In genomic region chr18:78937166-78937565, GRCh38 we compare ENCODE assay signal across 19 cellular contexts. TPM values are rescaled to one million over a fixed set of nuclear protein-coding genes. Genes with fewer than 3 reads are reported as not detected.
A peak's percentile ranks its signal among the peaks of the same experiment; 100 is the strongest.
DNase-seq lines count a peak whose midpoint lies in the region; ATAC-seq and TF ChIP-seq lines count a peak whose summit lies in the region.
"Had no signal": no experiment of that assay in that cellular context is flagged by ENCODE, and none has a peak within 500 bp of the region (broad histone marks: within the 10 kb centered on the region; RNA-seq: fewer than 3 reads in every experiment).

No MANE protein-coding gene starts in this region.

- CTCF ChIA-PET in activated CD8-positive, alpha-beta memory T cell treated with anti-CD3 and anti-CD28 coated beads, Interleukin-2, amount 10 ng/mL, durations not matched to agents 7 days and 5 days (lab: Charles Lee), result interaction anchor here (0.8 kb wide), 1 partner anchor 62 kb away, joined by 4 read pairs; no protein-coding TSS in a partner anchor

- H3K36me3 Mint-ChIP-seq in activated CD8-positive, alpha-beta memory T cell treated with anti-CD3 and anti-CD28 coated beads, Interleukin-2, amount 10 ng/mL, durations not matched to agents 7 days and 5 days, result no peaks in the 10 kb centered on the region
- H3K36me3 Mint-ChIP-seq: CD8-positive, alpha-beta T cell had no signal

- intact Hi-C loops in sciatic nerve (cut with DNase I), result loop anchor here (5.0 kb wide), 1 partner anchor 1380 kb away; no protein-coding TSS in a partner anchor

- no peaks in the 10 kb centered on the region for H3K36me3 ChIP-seq in osteoblast (ENCODE audit: insufficient read depth, low read length)
- H3K36me3 ChIP-seq: BLaER1 treated with 17β-estradiol and CSF1 and Interleukin-3, amounts not matched to agents 10 nM and 100 nM had no signal

- H3K4me3 ChIP-seq in osteoblast (ENCODE audit: insufficient read depth, low read length), result no peak overlapping the region
- H3K4me3 ChIP-seq: A549; BLaER1 treated with 17β-estradiol and CSF1 and Interleukin-3, amounts not matched to agents 10 nM and 100 nM had no signal

- peaks cover 14% of the 10 kb centered on the region for H3K4me1 Mint-ChIP-seq in activated CD8-positive, alpha-beta memory T cell treated with anti-CD3 and anti-CD28 coated beads, Interleukin-2, amount 10 ng/mL, durations not matched to agents 7 days and 5 days
- H3K4me1 Mint-ChIP-seq: B cell had no signal

- H3K27me3 Mint-ChIP-seq in activated CD8-positive, alpha-beta memory T cell treated with anti-CD3 and anti-CD28 coated beads, Interleukin-2, amount 10 ng/mL, durations not matched to agents 7 days and 5 days, result peaks cover 7% of the 10 kb centered on the region
- H3K27me3 Mint-ChIP-seq: CD4-positive, alpha-beta T cell had no signal

- H3K4me1 ChIP-seq in osteoblast (ENCODE audit: insufficient read depth, low read length), result no peaks in the 10 kb centered on the region
- H3K4me1 ChIP-seq: A549, Caco-2 had no signal

- no peaks in the 10 kb centered on the region for H3K27me3 ChIP-seq in osteoblast (ENCODE audit: insufficient read depth, low read length)
- H3K27me3 ChIP-seq: BLaER1 treated with 17β-estradiol and CSF1 and Interleukin-3, amounts not matched to agents 10 nM and 100 nM had no signal

- TF ChIP-seq CTCF in osteoblast (IDR thresholded peaks at IDR 0.05; ENCODE audit: extremely low read depth, low read depth, low read length) (no peak), omental fat pad (IDR thresholded peaks at IDR 0.05) (no peak)

- DNase-seq in activated CD8-positive, alpha-beta memory T cell treated with anti-CD3 and anti-CD28 coated beads for 24 hours, result peak; percentile 17
- no peak for DNase-seq in activated CD8-positive, alpha-beta memory T cell treated with anti-CD3 and anti-CD28 coated beads, Interleukin-2, amount 10 ng/mL, durations not matched to agents 7 days and 5 days
- DNase-seq in osteoblast (ENCODE audit: insufficient read length, low spot score, missing footprints) (peak; percentile 56), sciatic nerve (ENCODE audit: low spot score) (peak; percentile 8), omental fat pad (ENCODE audit: low spot score) (no peak)
- DNase-seq in activated CD4-positive, alpha-beta T cell treated with anti-CD3 and anti-CD28 coated beads for 1 hour, result no peak
- DNase-seq: AML-193; Caco-2; Calu3; CD4-positive, alpha-beta T cell; CD8-positive, alpha-beta T cell; DMS79 treated with DMSO at 0.1 percent for 48 hours; GF-D8 had no signal

- no peak for ATAC-seq in activated CD8-positive, alpha-beta memory T cell treated with anti-CD3 and anti-CD28 coated beads, Interleukin-2, amount 10 ng/mL, durations not matched to agents 7 days and 5 days
- no peak for ATAC-seq in sciatic nerve
- no peak for ATAC-seq in omental fat pad (ENCODE audit: low FRiP score)
- ATAC-seq: A549; CD8-positive, alpha-beta T cell had no signal

- H2AFZ ChIP-seq in osteoblast (ENCODE audit: low read length), result no peak overlapping the region

- no peak overlapping the region for H3K27ac ChIP-seq in osteoblast (ENCODE audit: low read depth, low read length)
- H3K27ac ChIP-seq: 22Rv1; A549; BLaER1 treated with 17β-estradiol and CSF1 and Interleukin-3, amounts not matched to agents 10 nM and 100 nM; C4-2B had no signal

- no peaks in the 10 kb centered on the region for H4K20me1 ChIP-seq in osteoblast (ENCODE audit: insufficient read depth, low read length)
- H4K20me1 ChIP-seq: BLaER1 treated with 17β-estradiol and CSF1 and Interleukin-3, amounts not matched to agents 10 nM and 100 nM had no signal

- H3K9me3 Mint-ChIP-seq in activated CD8-positive, alpha-beta memory T cell treated with anti-CD3 and anti-CD28 coated beads, Interleukin-2, amount 10 ng/mL, durations not matched to agents 7 days and 5 days (ENCODE audit: low read depth), result no peaks in the 10 kb centered on the region
- H3K9me3 Mint-ChIP-seq: CD4-positive, alpha-beta T cell; CD8-positive, alpha-beta T cell had no signal

- H3K4me3 Mint-ChIP-seq in activated CD8-positive, alpha-beta memory T cell treated with anti-CD3 and anti-CD28 coated beads, Interleukin-2, amount 10 ng/mL, durations not matched to agents 7 days and 5 days, result no peak overlapping the region
- H3K4me3 Mint-ChIP-seq: B cell; CD4-positive, alpha-beta T cell; CD8-positive, alpha-beta T cell had no signal

- H3K9me3 ChIP-seq in osteoblast (ENCODE audit: low read depth, low read length), result no peaks in the 10 kb centered on the region
- H3K9me3 ChIP-seq: A549, Caco-2 had no signal

- H3K79me2 ChIP-seq in osteoblast (ENCODE audit: insufficient read depth, low read length), result no peaks in the 10 kb centered on the region

- H3K27ac Mint-ChIP-seq in activated CD8-positive, alpha-beta memory T cell treated with anti-CD3 and anti-CD28 coated beads, Interleukin-2, amount 10 ng/mL, durations not matched to agents 7 days and 5 days, result no peak overlapping the region
- H3K27ac Mint-ChIP-seq: B cell; CD4-positive, alpha-beta T cell; CD8-positive, alpha-beta T cell had no signal

- no peak overlapping the region for H3K4me2 ChIP-seq in osteoblast (ENCODE audit: insufficient read depth, low read length)
- H3K4me2 ChIP-seq: A549 had no signal

RNA-seq across cellular contexts. Expression of gene SALL3, which starts 42.5 kb away (rescaled TPM):
- total RNA-seq in activated CD8-positive, alpha-beta memory T cell treated with anti-CD3 and anti-CD28 coated beads, Interleukin-2, amount 10 ng/mL, durations not matched to agents 7 days and 5 days, result not detected
- total RNA-seq in osteoblast, result not detected in 2 replicates
- total RNA-seq in sciatic nerve, result 0.09 TPM
- total RNA-seq in omental fat pad, result under 1 TPM in 1 of 4 donors, not detected in 3; 0.12 TPM
- total RNA-seq: A172; B cell; Caco-2; Calu3; CD8-positive, alpha-beta T cell had no signal

Comparison
In these comparisons a context has a peak if more than half of its experiments do, and no peak if none do; other contexts are left out.
1. DNase-seq: peak in activated CD8-positive, alpha-beta memory T cell treated with anti-CD3 and anti-CD28 coated beads for 24 hours (single experiment), osteoblast (single experiment) and sciatic nerve (single experiment); none in activated CD8-positive, alpha-beta memory T cell treated with anti-CD3 and anti-CD28 coated beads, Interleukin-2, amount 10 ng/mL, durations not matched to agents 7 days and 5 days (single experiment), omental fat pad (single experiment) and activated CD4-positive, alpha-beta T cell treated with anti-CD3 and anti-CD28 coated beads for 1 hour (single experiment).